Comparison of ENCODE assay signal across 31 cellular contexts in genomic region chr20:35290887-35291417, GRCh38. TPM values are rescaled to one million over a fixed set of nuclear protein-coding genes. Genes with fewer than 3 reads are reported as not detected.
"Had no signal": no experiment of that assay in that cellular context is flagged by ENCODE, and none has a peak within 500 bp of the region (broad histone marks: within the 10 kb centered on the region; RNA-seq: fewer than 3 reads in every experiment).

No MANE protein-coding gene starts in this region.

- H3K27ac ChIP-seq: brain microvascular endothelial cell, KMS-11, Peyer's patch, SJSA1 had no signal

- H3K27me3 ChIP-seq: brain microvascular endothelial cell, Peyer's patch, SJSA1 had no signal

- H3K9me3 ChIP-seq: Peyer's patch, SJSA1, SK-N-SH had no signal

- H3K4me3 ChIP-seq: Peyer's patch, SJSA1 had no signal

- DNase-seq: activated CD4-positive, alpha-beta T cell treated with anti-CD3 and anti-CD28 coated beads, Interleukin-2, amount 10 ng/mL, durations not matched to agents 24 days and 14 days; activated CD4-positive, alpha-beta T cell treated with anti-CD3 and anti-CD28 coated beads, Interleukin-2, amount 50 U/mL, for 4 hours; activated CD8-positive, alpha-beta T cell treated with anti-CD3 and anti-CD28 coated beads for 36 hours; activated effector memory CD4-positive, alpha-beta T cell treated with anti-CD3 and anti-CD28 coated beads, Interleukin-2, amount 50 U/mL, for 16 hours; activated naive CD4-positive, alpha-beta T cell; activated naive CD4-positive, alpha-beta T cell treated with anti-CD3 and anti-CD28 coated beads, Interleukin-2, amount 50 U/mL, for 16 hours; activated naive CD8-positive, alpha-beta T cell treated with anti-CD3 and anti-CD28 coated beads for 36 hours; activated T-cell treated with anti-CD3 and anti-CD28 coated beads, Interleukin-2, amount 50 U/mL, for 1 hour; activated T-cell treated with anti-CD3 and anti-CD28 coated beads, Interleukin-2, amount 50 U/mL, for 72 hours; amniotic stem cell; brain microvascular endothelial cell; MM.1S; MV-4-11; NCI-H1092; NCI-H1436 treated with DMSO at 0.1 percent for 48 hours; NCI-H1694 treated with DMSO at 0.1 percent for 48 hours; NCI-H2029; NCI-H345; NCI-H524 treated with DMSO at 0.1 percent for 48 hours; PC-3; Peyer's patch; RPMI8226; SHP77 treated with DMSO at 0.1 percent for 48 hours had no signal

- H3K4me1 ChIP-seq: Peyer's patch, SJSA1 had no signal

- H3K36me3 ChIP-seq: brain microvascular endothelial cell, Peyer's patch, SJSA1 had no signal

- ATAC-seq: activated CD8-positive, alpha-beta T cell treated with anti-CD3 and anti-CD28 coated beads for 36 hours; activated T-cell treated with anti-CD3 and anti-CD28 coated beads, Interleukin-2, amount 50 U/mL, for 72 hours; activated T-helper 17 cell treated with anti-CD3 and anti-CD28 coated beads, Interleukin-2, amount 50 U/mL, for 72 hours; PC-3 had no signal

RNA-seq across cellular contexts. Expression of gene FAM83C, which starts 1.3 kb away (rescaled TPM):
- total RNA-seq: activated CD4-positive, alpha-beta T cell treated with anti-CD3 and anti-CD28 coated beads, Interleukin-2, amount 10 ng/mL, durations not matched to agents 24 days and 14 days; activated CD8-positive, alpha-beta memory T cell treated with anti-CD3 and anti-CD28 coated beads for 36 hours; activated CD8-positive, alpha-beta T cell treated with anti-CD3 and anti-CD28 coated beads for 36 hours; activated naive CD8-positive, alpha-beta T cell treated with anti-CD3 and anti-CD28 coated beads for 36 hours; activated T-cell treated with anti-CD3 and anti-CD28 coated beads, Interleukin-2, amount 50 U/mL, for 72 hours; activated T-helper 17 cell treated with anti-CD3 and anti-CD28 coated beads, Interleukin-2, amount 50 U/mL, for 72 hours; aorta; LHCN-M2; NCI-H460; PC-3; Peyer's patch; SJSA1 had no signal
